15 cellular contexts compared by ENCODE assay signal in genomic region chr3:167198949-167199348, GRCh38.
"Had no signal": no experiment of that assay in that cellular context is flagged by ENCODE, and none has a peak within 500 bp of the region (broad histone marks: within the 10 kb centered on the region; RNA-seq: fewer than 3 reads in every experiment).

No MANE protein-coding gene starts in this region.

- H3K4me1 ChIP-seq: pancreas, stomach had no signal

- H3K4me3 ChIP-seq: lung, pancreas, stomach had no signal

- H3K9me3 ChIP-seq: pancreas, stomach had no signal

- DNase-seq: activated T-cell treated with anti-CD3 and anti-CD28 coated beads, Interleukin-2, amount 50 U/mL, for 1 hour; amniotic stem cell; brain microvascular endothelial cell; cerebellar nuclear complex; endodermal cell; immature natural killer cell; left colon; naive B cell; pancreas; retina; stimulated activated CD4-positive, alpha-beta T cell treated with anti-CD3 and anti-CD28 coated beads, Interleukin-15, amount 100 ng/mL, for 24 hours; stimulated activated CD4-positive, alpha-beta T cell treated with anti-CD3 and anti-CD28 coated beads, Interleukin-4, amount 100 ng/mL, for 24 hours; stomach had no signal

- H3K27ac ChIP-seq: brain microvascular endothelial cell, pancreas, stomach had no signal

- ATAC-seq: activated naive CD4-positive, alpha-beta T cell treated with anti-CD3 and anti-CD28 coated beads, Interleukin-2, amount 50 U/mL, for 72 hours; left colon had no signal

- H3K36me3 ChIP-seq: brain microvascular endothelial cell, pancreas, stomach had no signal

- H3K27me3 ChIP-seq: brain microvascular endothelial cell, pancreas, stomach had no signal
